8 cellular contexts compared by ENCODE assay signal in genomic region chr1:46246548-46247432, GRCh38. TPM values are rescaled to one million over a fixed set of nuclear protein-coding genes. Genes with fewer than 3 reads are reported as not detected.
DNase-seq lines count a peak whose midpoint lies in the region; ATAC-seq, FAIRE-seq and TF ChIP-seq lines count a peak whose summit lies in the region.

No MANE protein-coding gene starts in this region.

- peak; percentile 16; the same call in 1 of the 2 replicates for TF ChIP-seq POLR2A in A549 (IDR thresholded peaks at IDR 0.05; ENCODE audit: low read length)
- TF ChIP-seq POLR2A in testis (IDR thresholded peaks at IDR 0.05): no peak

- H3K4me1 ChIP-seq in A549: peaks cover 12% of the 10 kb centered on the region
- H3K4me1 ChIP-seq in neural progenitor cell: peaks cover 11% of the 10 kb centered on the region
- no peaks in the 10 kb centered on the region for H3K4me1 ChIP-seq in testis

- ATAC-seq in A549: peak; percentile 85 to 86
- ATAC-seq in GM18498 (IDR thresholded peaks at IDR 0.05; ENCODE audit: unreplicated experiment): peak; percentile 58
- ATAC-seq in HG02870 (IDR thresholded peaks at IDR 0.05; ENCODE audit: unreplicated experiment): peak; percentile 43

- no peak for TF ChIP-seq RAD21 in A549 (conservative IDR thresholded peaks at IDR 0.05 in 1 of 2, IDR thresholded peaks at IDR 0.05 in 1 of 2)

- H4K20me1 ChIP-seq in neural progenitor cell (ENCODE audit: low read depth): peaks cover 15% of the 10 kb centered on the region

- H3K27me3 ChIP-seq in neural progenitor cell: no peaks in the 10 kb centered on the region
- H3K27me3 ChIP-seq in testis: no peaks in the 10 kb centered on the region

- POLR2A ChIA-PET in A549 (lab: Yijun Ruan, JAX): interaction anchor here (1.0 to 1.9 kb wide), 3 partner anchors 49 to 93 kb away, joined by 3 to 21 read pairs (median 10); partner anchors contain the start of genes LRRC41, POMGNT1 and UQCRH

- 9% methylated on average over 18 of the region's 34 CpGs for WGBS in A549 (ENCODE audit: missing lambda C conversion rate)
- WGBS in testis, 2 donors: 3 to 4% methylated on average over 17 to 34 of the region's 34 CpGs

- H3K4me3 ChIP-seq in A549 (peak overlapping the region; percentile 72), fibroblast of mammary gland (ENCODE audit: control insufficient read depth, low read depth, low read length) (peak overlapping the region; percentile 87), neural progenitor cell (peak overlapping the region; percentile 56), testis (peak overlapping the region; percentile 58 to 73)

- H3K79me2 ChIP-seq in neural progenitor cell (ENCODE audit: low read depth): peaks cover 28% of the 10 kb centered on the region

- H3F3A ChIP-seq in neural progenitor cell (ENCODE audit: low read depth): peaks cover 37% of the 10 kb centered on the region

- no peak overlapping the region for H3K9ac ChIP-seq in neural progenitor cell

- H3K27ac ChIP-seq in A549 (peak overlapping the region; percentile 75 to 89), neural progenitor cell (no peak overlapping the region), testis (peak overlapping the region in 1 of 2 donors; percentile 73)

- H3K4me2 ChIP-seq in A549 (peak overlapping the region; percentile 95), neural progenitor cell (peak overlapping the region; percentile 81)

- TF ChIP-seq CTCF in A549 (IDR thresholded peaks at IDR 0.05): no peak
- no peak for TF ChIP-seq CTCF in fibroblast of mammary gland (conservative IDR thresholded peaks at IDR 0.05; ENCODE audit: control insufficient read depth, insufficient read depth, low read depth, low read length)
- no peak for TF ChIP-seq CTCF in neural progenitor cell (IDR thresholded peaks at IDR 0.05)
- no peak for TF ChIP-seq CTCF in testis (IDR thresholded peaks at IDR 0.05)

- peak overlapping the region; percentile 88 for H3K27ac Mint-ChIP-seq in neural progenitor cell

- H3K9me3 Mint-ChIP-seq in neural progenitor cell: peaks cover 5% of the 10 kb centered on the region

- intact Hi-C loops in testis (cut with DNase I; ENCODE audit: low total_unique reads): no loop called here

- no peak for TF ChIP-seq EP300 in A549 (IDR thresholded peaks at IDR 0.05)

- peaks cover 22% of the 10 kb centered on the region for H3K4me1 Mint-ChIP-seq in neural progenitor cell

- H3K27me3 Mint-ChIP-seq in neural progenitor cell (ENCODE audit: insufficient read depth, low read depth): no peaks in the 10 kb centered on the region

- no peak for FAIRE-seq in A549 (lab: Jason Lieb, UNC)

- H2AFZ ChIP-seq in neural progenitor cell (replicated peaks): peak overlapping the region; percentile 89

- CTCF ChIA-PET in A549 (lab: Yijun Ruan, JAX): interaction anchor here (0.6 to 2.5 kb wide), 5 partner anchors 12 to 214 kb away, joined by 3 to 8 read pairs (median 4); no protein-coding TSS in a partner anchor

- H3K36me3 Mint-ChIP-seq in neural progenitor cell: peaks cover 9% of the 10 kb centered on the region

- peak overlapping the region; percentile 95 for H3K4me3 Mint-ChIP-seq in neural progenitor cell

- no peaks in the 10 kb centered on the region for H3K36me3 ChIP-seq in neural progenitor cell
- H3K36me3 ChIP-seq in testis (ENCODE audit: low read depth, missing control alignments): no peaks in the 10 kb centered on the region

- H3K9me3 ChIP-seq in A549: no peaks in the 10 kb centered on the region
- H3K9me3 ChIP-seq in neural progenitor cell (ENCODE audit: low read depth): no peaks in the 10 kb centered on the region
- no peaks in the 10 kb centered on the region for H3K9me3 ChIP-seq in testis

- DNase-seq in A549 (ENCODE audit: low read depth in 1 of 2, low spot score in 1 of 2) (peak in 1 of 2 experiments; percentile 81), NCI-H226 (peak; percentile 48), activated T-cell treated with anti-CD3 and anti-CD28 coated beads for 4 hours (peak; percentile 49), fibroblast of mammary gland (ENCODE audit: low read depth) (peak; percentile 49), neural progenitor cell (ENCODE audit: low spot score) (no peak), testis (peak; percentile 54)

TF ChIP-seq in A549, 52 proteins besides CTCF, POLR2A, EP300 and RAD21:
- TF ChIP-seq NFE2L2 (conservative IDR thresholded peaks at IDR 0.05; ENCODE audit: low read length): no peak
- TF ChIP-seq, protein P1, sequence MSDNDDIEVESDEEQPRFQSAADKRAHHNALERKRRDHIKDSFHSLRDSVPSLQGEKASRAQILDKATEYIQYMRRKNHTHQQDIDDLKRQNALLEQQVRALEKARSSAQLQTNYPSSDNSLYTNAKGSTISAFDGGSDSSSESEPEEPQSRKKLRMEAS (IDR thresholded peaks at IDR 0.05): peak; percentile 64
- TF ChIP-seq RNF2 (IDR thresholded peaks at IDR 0.05; ENCODE audit: borderline replicate concordance, low read depth): no peak
- TF ChIP-seq HDAC2 (IDR thresholded peaks at IDR 0.05): no peak
- peak; percentile 81; the same call in 1 of the 2 replicates for TF ChIP-seq MYC (IDR thresholded peaks at IDR 0.05; ENCODE audit: borderline replicate concordance, low read length)
- peak; percentile 65; the same call in 1 of the 2 replicates for TF ChIP-seq PHF8 (IDR thresholded peaks at IDR 0.05; ENCODE audit: borderline replicate concordance, low read depth)

RNA-seq across cellular contexts. Expression of gene RAD54L, which starts 0.8 kb away (rescaled TPM):
- 10.0 and 10.9 TPM in 2 replicates for polyA plus RNA-seq in A549 (2011; rRNA removed)
- 19.7 TPM in 2 replicates for polyA plus RNA-seq in A549 (2012; cell fraction: cytosol; rRNA removed)
- 58.5 and 65.2 TPM in 2 replicates for polyA plus RNA-seq in A549 (2012; cell fraction: nucleus; rRNA removed)
- polyA plus RNA-seq in A549 (2017; fragmentation: RNase III; extraction: RNeasy Plus Mini Kit Qiagen cat#74134 plus additional on column Dnase treatment): 12.7 to 14.0 TPM (median 14.0 TPM) in 3 replicates
- polyA minus RNA-seq in A549 (2011; rRNA and poly(A)+ RNA removed): 11.4 and 15.0 TPM in 2 replicates
- 22.2 and 38.2 TPM in 2 replicates for total RNA-seq in neural progenitor cell (ENCODE audit: low replicate concordance)
- total RNA-seq in testis: 10 to 100 TPM; 24.5 to 31.4 TPM
- polyA plus RNA-seq in testis (ENCODE audit: insufficient read depth, low read depth, low replicate concordance): 17.9 TPM

RNA-seq across cellular contexts. Expression of gene LURAP1, which starts 43.7 kb away (rescaled TPM):
- polyA plus RNA-seq in A549 (2011; rRNA removed) (not detected in 2 replicates), A549 (2017; fragmentation: RNase III; extraction: RNeasy Plus Mini Kit Qiagen cat#74134 plus additional on column Dnase treatment) (not detected in 3 replicates), testis (ENCODE audit: insufficient read depth, low read depth, low replicate concordance) (22.3 TPM)
- polyA plus RNA-seq in A549 (2012; cell fraction: cytosol; rRNA removed): not detected in 2 replicates
- polyA plus RNA-seq in A549 (2012; cell fraction: nucleus; rRNA removed): not detected in 2 replicates
- polyA minus RNA-seq in A549 (2011; rRNA and poly(A)+ RNA removed): not detected in 2 replicates
- total RNA-seq in neural progenitor cell (ENCODE audit: low replicate concordance) (4.0 and 6.2 TPM in 2 replicates), testis (10 to 100 TPM in 1 of 2 donors, 1 to 10 TPM in 1; 7.1 to 15.6 TPM)

RNA-seq across cellular contexts. Expression of gene POMGNT1, which starts 48.6 kb away (rescaled TPM):
- polyA plus RNA-seq in A549 (2011; rRNA removed) (33.5 and 39.5 TPM in 2 replicates), A549 (2017; fragmentation: RNase III; extraction: RNeasy Plus Mini Kit Qiagen cat#74134 plus additional on column Dnase treatment) (32.4 to 33.4 TPM (median 33.1 TPM) in 3 replicates), testis (ENCODE audit: insufficient read depth, low read depth, low replicate concordance) (84.9 TPM)
- polyA plus RNA-seq in A549 (2012; cell fraction: cytosol; rRNA removed): 44.3 and 53.4 TPM in 2 replicates
- 67.7 and 76.5 TPM in 2 replicates for polyA plus RNA-seq in A549 (2012; cell fraction: nucleus; rRNA removed)
- 51.7 and 54.5 TPM in 2 replicates for polyA minus RNA-seq in A549 (2011; rRNA and poly(A)+ RNA removed)
- total RNA-seq in neural progenitor cell (ENCODE audit: low replicate concordance) (55.7 and 73.4 TPM in 2 replicates), testis (100 to 1,000 TPM; 112 to 133 TPM)

RNA-seq across cellular contexts. Expression of gene LRRC41, which starts 56.6 kb away (rescaled TPM):
- polyA plus RNA-seq in A549 (2011; rRNA removed): 28.6 and 32.5 TPM in 2 replicates
- 27.0 and 41.8 TPM in 2 replicates for polyA plus RNA-seq in A549 (2012; cell fraction: cytosol; rRNA removed)
- 57.0 and 61.6 TPM in 2 replicates for polyA plus RNA-seq in A549 (2012; cell fraction: nucleus; rRNA removed)
- 30.1 to 34.1 TPM (median 33.4 TPM) in 3 replicates for polyA plus RNA-seq in A549 (2017; fragmentation: RNase III; extraction: RNeasy Plus Mini Kit Qiagen cat#74134 plus additional on column Dnase treatment)
- polyA minus RNA-seq in A549 (2011; rRNA and poly(A)+ RNA removed): 46.0 and 47.6 TPM in 2 replicates
- total RNA-seq in neural progenitor cell (ENCODE audit: low replicate concordance): 43.1 and 86.2 TPM in 2 replicates
- total RNA-seq in testis: 100 to 1,000 TPM; 123 to 136 TPM
- 86.4 TPM for polyA plus RNA-seq in testis (ENCODE audit: insufficient read depth, low read depth, low replicate concordance)

RNA-seq across cellular contexts. Expression of gene UQCRH, which starts 56.7 kb away (rescaled TPM):
- polyA plus RNA-seq in A549 (2011; rRNA removed) (514 and 762 TPM in 2 replicates), A549 (2017; fragmentation: RNase III; extraction: RNeasy Plus Mini Kit Qiagen cat#74134 plus additional on column Dnase treatment) (766 to 800 TPM (median 793 TPM) in 3 replicates), testis (ENCODE audit: insufficient read depth, low read depth, low replicate concordance) (165 TPM)
- 364 and 521 TPM in 2 replicates for polyA plus RNA-seq in A549 (2012; cell fraction: cytosol; rRNA removed)
- 85.1 and 267 TPM in 2 replicates for polyA plus RNA-seq in A549 (2012; cell fraction: nucleus; rRNA removed)
- polyA minus RNA-seq in A549 (2011; rRNA and poly(A)+ RNA removed): 42.5 and 56.1 TPM in 2 replicates
- total RNA-seq in neural progenitor cell (ENCODE audit: low replicate concordance) (613 and 872 TPM in 2 replicates), testis (100 to 1,000 TPM; 183 to 259 TPM)
